Comparison of ENCODE assay signal across 8 cellular contexts in genomic region chr1:23664837-23665795, GRCh38. TPM values are rescaled to one million over a fixed set of nuclear protein-coding genes. Genes with fewer than 3 reads are reported as not detected.
DNase-seq lines count a peak whose midpoint lies in the region; ATAC-seq and TF ChIP-seq lines count a peak whose summit lies in the region.

No MANE protein-coding gene starts in this region.

- POLR2A ChIA-PET in PC-3 (lab: Charles Lee; ENCODE audit: unreplicated experiment), result no interaction called here

- intact Hi-C loops in PC-3 (cut with micrococcal nuclease), result no loop called here

- DNase-seq in AML-193 (lab: John Stamatoyannopoulos, UW) (peak; percentile 13 to 20), PC-3 (peak; percentile 24), fibroblast of lung (ENCODE audit: low read depth in 2 of 2) (peak; percentile 9 to 26), SW 1271 (lab: John Stamatoyannopoulos, UW) (no peak), substantia nigra (lab: John Stamatoyannopoulos, UW) (no peak), omental fat pad (ENCODE audit: low spot score) (no peak)

- no peak overlapping the region for H3K9ac ChIP-seq in PC-3 (ENCODE audit: low read length)
- no peak overlapping the region for H3K9ac ChIP-seq in fibroblast of lung (ENCODE audit: insufficient read depth, low read length)

- no peak overlapping the region for H3K27ac ChIP-seq in PC-3 (ENCODE audit: low read length)
- H3K27ac ChIP-seq in fibroblast of lung (ENCODE audit: insufficient read depth, low read length), result no peak overlapping the region
- H3K27ac ChIP-seq in substantia nigra (ENCODE audit: low read depth, low read length, poor library complexity, severe bottlenecking), result no peak overlapping the region

- H3K27me3 ChIP-seq in PC-3 (ENCODE audit: low read length) (peaks cover 2% of the 10 kb centered on the region; the same call in 1 of the 2 replicates), fibroblast of lung (ENCODE audit: control insufficient read depth, insufficient read depth, low read length) (no peaks in the 10 kb centered on the region)

- H3K4me3 ChIP-seq in PC-3 (ENCODE audit: low read length) (no peak overlapping the region), fibroblast of lung (replicated peaks in 1 of 4; ENCODE audit: control extremely low read depth in 1 of 4, insufficient read depth in 1 of 4, low read depth in 3 of 4, low read length in 4 of 4) (no peak overlapping the region)

- H3K4me1 ChIP-seq in PC-3 (ENCODE audit: insufficient read depth, low read length) (no peaks in the 10 kb centered on the region), fibroblast of lung (ENCODE audit: control insufficient read depth, extremely low read depth, insufficient read depth, low read length) (no peaks in the 10 kb centered on the region)

- TF ChIP-seq CTCF in GM12873 (IDR thresholded peaks at IDR 0.05; ENCODE audit: insufficient read depth, low read depth, low read length, missing control alignments), result peak; percentile 53
- TF ChIP-seq CTCF in PC-3 (conservative IDR thresholded peaks at IDR 0.05; ENCODE audit: low read depth, low read length), result peak; percentile 50; the same call in 1 of the 2 replicates
- TF ChIP-seq CTCF in fibroblast of lung (conservative IDR thresholded peaks at IDR 0.05 in 1 of 2, IDR thresholded peaks at IDR 0.05 in 1 of 2; ENCODE audit: low read depth in 1 of 2, low read length in 2 of 2), result peak; percentile 37
- no peak for TF ChIP-seq CTCF in omental fat pad (IDR thresholded peaks at IDR 0.05)

- H3K9me3 ChIP-seq in PC-3 (ENCODE audit: low read length) (no peaks in the 10 kb centered on the region), fibroblast of lung (ENCODE audit: control insufficient read depth, insufficient read depth, low read depth, low read length) (no peaks in the 10 kb centered on the region)

- ATAC-seq in PC-3 (no peak), HG03095 (IDR thresholded peaks at IDR 0.05; ENCODE audit: unreplicated experiment) (no peak), omental fat pad (ENCODE audit: low FRiP score) (no peak)

- H3K36me3 ChIP-seq in PC-3 (ENCODE audit: low read depth, low read length) (no peaks in the 10 kb centered on the region), fibroblast of lung (ENCODE audit: control insufficient read depth, insufficient read depth, low read length) (no peaks in the 10 kb centered on the region)

- no peaks in the 10 kb centered on the region for H3K79me2 ChIP-seq in PC-3 (ENCODE audit: low read length)
- no peaks in the 10 kb centered on the region for H3K79me2 ChIP-seq in fibroblast of lung (ENCODE audit: control insufficient read depth, insufficient read depth, low read length)

- BruUV-seq in PC-3 (replicated peaks; lab: Mats Ljungman, UMichigan), result no TSS peak

- H3K4me2 ChIP-seq in PC-3 (ENCODE audit: low read length) (no peak overlapping the region), fibroblast of lung (ENCODE audit: extremely low read depth, insufficient read depth, low read length) (no peak overlapping the region)

- H3F3A ChIP-seq in PC-3 (ENCODE audit: low read length, unreplicated experiment), result no peaks in the 10 kb centered on the region

- H4K20me1 ChIP-seq in PC-3 (ENCODE audit: low read length) (no peaks in the 10 kb centered on the region), fibroblast of lung (ENCODE audit: control insufficient read depth, extremely low read depth, insufficient read depth, low read length) (no peaks in the 10 kb centered on the region)

- no peak overlapping the region for H2AFZ ChIP-seq in PC-3 (ENCODE audit: low read length)
- H2AFZ ChIP-seq in fibroblast of lung (ENCODE audit: low read length), result no peak overlapping the region

- CTCF ChIA-PET in PC-3 (lab: Charles Lee), result interaction anchor here (0.5 kb wide), 1 partner anchor 315 kb away, joined by 6 read pairs; no protein-coding TSS in a partner anchor

- no peaks in the 10 kb centered on the region for H3K9me2 ChIP-seq in PC-3 (replicated peaks; ENCODE audit: low read length)

RNA-seq across cellular contexts. Expression of gene RPL11, which starts 26.5 kb away (rescaled TPM):
- total RNA-seq in PC-3 (2014; rRNA removed) (1,031 and 1,441 TPM in 2 replicates), fibroblast of lung (1,214 and 1,412 TPM in 2 replicates), omental fat pad (1,000 to 10,000 TPM in 2 of 4 donors, 100 to 1,000 TPM in 2; 867 to 1,131 (median 994) TPM)
- 1,477 and 1,551 TPM in 2 replicates for polyA plus RNA-seq in fibroblast of lung
- polyA plus RNA-seq in fibroblast of lung (2012), result 2,012 and 2,284 TPM in 2 replicates
- polyA minus RNA-seq in fibroblast of lung (ENCODE audit: low replicate concordance), result 186 and 249 TPM in 2 replicates

Comparison
In these comparisons a context has a peak if more than half of its experiments do, and no peak if none do; other contexts are left out.
1. DNase-seq: peak in AML-193 (2 of 2), PC-3 (single experiment) and fibroblast of lung (2 of 2); none in SW 1271 (0 of 2), substantia nigra (0 of 49) and omental fat pad (single experiment).
2. CTCF ChIP-seq: peak in GM12873 (single experiment), PC-3 (single experiment) and fibroblast of lung (2 of 2); none in omental fat pad (0 of 3).